8 cellular contexts compared by ENCODE assay signal in the genomic region with DNA sequence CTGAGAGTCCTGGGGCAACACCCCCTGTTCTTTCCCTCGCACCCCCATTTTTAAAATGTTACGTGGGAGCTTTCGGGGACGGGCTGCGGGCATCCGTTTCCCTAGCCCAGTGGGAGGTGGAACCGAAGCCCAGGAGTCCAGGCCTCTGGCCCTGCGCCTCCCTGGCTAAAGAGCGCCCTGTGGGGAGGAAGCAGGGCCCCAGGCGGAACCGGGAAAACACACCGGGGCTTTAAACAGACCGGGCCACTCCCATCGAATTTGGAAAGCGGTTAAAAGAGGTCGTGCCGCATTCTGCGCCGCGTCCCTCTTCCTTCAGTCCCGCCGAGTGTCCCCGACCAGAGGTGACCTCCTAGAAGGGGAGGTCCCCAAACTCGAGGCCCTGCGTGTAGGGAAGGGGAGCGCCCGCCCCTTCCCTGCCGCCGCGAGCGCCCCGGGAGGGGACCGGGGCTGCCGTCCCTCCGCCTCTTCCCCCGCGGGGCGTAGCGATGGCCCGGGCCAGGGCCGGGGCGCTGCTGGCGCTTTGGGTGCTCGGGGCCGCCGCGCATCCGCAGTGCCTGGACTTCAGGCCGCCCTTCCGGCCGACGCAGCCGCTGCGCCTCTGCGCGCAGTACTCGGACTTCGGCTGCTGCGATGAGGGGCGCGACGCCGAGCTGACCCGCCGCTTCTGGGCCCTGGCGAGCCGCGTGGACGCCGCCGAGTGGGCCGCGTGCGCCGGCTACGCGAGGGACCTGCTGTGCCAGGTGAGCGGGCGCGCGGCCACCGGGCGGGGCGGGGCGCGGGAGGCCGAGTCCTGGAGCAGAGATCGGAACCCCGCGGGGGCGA. TPM values are rescaled to one million over a fixed set of nuclear protein-coding genes. Genes with fewer than 3 reads are reported as not detected.
A peak's percentile ranks its signal among the peaks of the same experiment; 100 is the strongest.
DNase-seq lines count a peak whose midpoint lies in the region; ATAC-seq and TF ChIP-seq lines count a peak whose summit lies in the region.
"Had no signal": no experiment of that assay in that cellular context is flagged by ENCODE, and none has a peak within 500 bp of the region (broad histone marks: within the 10 kb centered on the region; RNA-seq: fewer than 3 reads in every experiment).

HHIPL1 (plus strand) TSS at position 407 of the 822 bp plus-strand sequence; CDS start at position 486, 79 bp downstream.

- H3K27me3 Mint-ChIP-seq in HFFc6 (ENCODE audit: insufficient read depth), result peaks cover 5% of the 10 kb centered on the region
- no peaks in the 10 kb centered on the region for H3K27me3 Mint-ChIP-seq in chondrocyte (ENCODE audit: low read depth)
- peaks cover 42% of the 10 kb centered on the region for H3K27me3 Mint-ChIP-seq in stimulated activated naive CD8-positive, alpha-beta T cell treated with anti-CD3 and anti-CD28 coated beads, Interleukin-15, amount 100 ng/mL, for 72 hours
- peaks cover 23 to 60% of the 10 kb centered on the region in 2 donors for H3K27me3 Mint-ChIP-seq in effector memory CD8-positive, alpha-beta T cell

- no peaks in the 10 kb centered on the region for H3K9me3 Mint-ChIP-seq in HFFc6
- H3K9me3 Mint-ChIP-seq in chondrocyte (ENCODE audit: low read depth), result no peaks in the 10 kb centered on the region
- no peaks in the 10 kb centered on the region for H3K9me3 Mint-ChIP-seq in stimulated activated naive CD8-positive, alpha-beta T cell treated with anti-CD3 and anti-CD28 coated beads, Interleukin-15, amount 100 ng/mL, for 72 hours
- no peaks in the 10 kb centered on the region for H3K9me3 Mint-ChIP-seq in effector memory CD8-positive, alpha-beta T cell
- H3K9me3 Mint-ChIP-seq: immature natural killer cell had no signal

- H3K36me3 Mint-ChIP-seq in HFFc6 (ENCODE audit: low read depth) (no peaks in the 10 kb centered on the region), chondrocyte (ENCODE audit: low read depth) (no peaks in the 10 kb centered on the region)
- H3K36me3 Mint-ChIP-seq in effector memory CD8-positive, alpha-beta T cell (ENCODE audit: insufficient read depth), result no peaks in the 10 kb centered on the region
- H3K36me3 Mint-ChIP-seq: immature natural killer cell had no signal

- H3K4me1 Mint-ChIP-seq in HFFc6 (ENCODE audit: low read depth) (peaks cover 34% of the 10 kb centered on the region), chondrocyte (ENCODE audit: low read depth) (peaks cover 16% of the 10 kb centered on the region)
- H3K4me1 Mint-ChIP-seq in stimulated activated naive CD8-positive, alpha-beta T cell treated with anti-CD3 and anti-CD28 coated beads, Interleukin-15, amount 100 ng/mL, for 72 hours, result peaks cover 8% of the 10 kb centered on the region
- peaks cover 0 to 3% of the 10 kb centered on the region in 2 donors for H3K4me1 Mint-ChIP-seq in effector memory CD8-positive, alpha-beta T cell (ENCODE audit: low read depth in 2 of 2)
- H3K4me1 Mint-ChIP-seq: immature natural killer cell had no signal

- TF ChIP-seq CTCF in HFFc6 (IDR thresholded peaks at IDR 0.05) (0 out of 2 replicates have a peak, but pooled peaks have one; percentile 13), chondrocyte (IDR thresholded peaks at IDR 0.05) (no peak)

- H3K4me3 Mint-ChIP-seq in HFFc6 (no peak within 1 kb of the TSS; the same call in 1 of the 2 replicates), chondrocyte (ENCODE audit: unreplicated experiment) (peak within 1 kb of the TSS; percentile 59)
- peak within 1 kb of the TSS; percentile 17 to 44 for H3K4me3 Mint-ChIP-seq in stimulated activated naive CD8-positive, alpha-beta T cell treated with anti-CD3 and anti-CD28 coated beads, Interleukin-15, amount 100 ng/mL, for 72 hours
- peak within 1 kb of the TSS in 1 of 2 donors; percentile 45 for H3K4me3 Mint-ChIP-seq in effector memory CD8-positive, alpha-beta T cell
- H3K4me3 Mint-ChIP-seq: immature natural killer cell had no signal

- H3K27ac Mint-ChIP-seq in HFFc6 (no peak within 1 kb of the TSS), chondrocyte (ENCODE audit: unreplicated experiment) (peak within 1 kb of the TSS; percentile 54)
- no peak within 1 kb of the TSS for H3K27ac Mint-ChIP-seq in stimulated activated naive CD8-positive, alpha-beta T cell treated with anti-CD3 and anti-CD28 coated beads, Interleukin-15, amount 100 ng/mL, for 72 hours
- no peak within 1 kb of the TSS for H3K27ac Mint-ChIP-seq in effector memory CD8-positive, alpha-beta T cell
- H3K27ac Mint-ChIP-seq: immature natural killer cell had no signal

- peak; percentile 40 for ATAC-seq in stimulated activated naive CD8-positive, alpha-beta T cell treated with anti-CD3 and anti-CD28 coated beads, Interleukin-15, amount 100 ng/mL, for 72 hours
- no peak for ATAC-seq in effector memory CD8-positive, alpha-beta T cell (replicated peaks)
- ATAC-seq in HG02885 (IDR thresholded peaks at IDR 0.05; ENCODE audit: poor library complexity, unreplicated experiment), result no peak

- DNase-seq in HFFc6, result no peak
- no peak for DNase-seq in chondrocyte (ENCODE audit: low spot score)
- peak; percentile 31 for DNase-seq in kidney tubule cell (ENCODE audit: low spot score)
- DNase-seq in stimulated activated naive CD8-positive, alpha-beta T cell treated with anti-CD3 and anti-CD28 coated beads, Interleukin-15, amount 100 ng/mL, for 72 hours, result no peak
- no peak for DNase-seq in effector memory CD8-positive, alpha-beta T cell
- no peak for DNase-seq in effector CD4-positive, alpha-beta T cell
- DNase-seq: immature natural killer cell had no signal

RNA-seq across cellular contexts. Expression of gene HHIPL1, which starts in this region (rescaled TPM):
- 1 to 10 TPM in 5 of 6 experiments, under 1 TPM in 1; 0.99 to 2.8 (median 1.3) TPM for total RNA-seq in HFFc6 (2021; fragmentation: NEBNext Ultra II Directional; extraction: Animal tissue kit (Norgen Biotek cat#: 25700))
- 1.6 to 5.9 TPM (median 5.6 TPM) in 3 replicates for total RNA-seq in chondrocyte
